11 cellular contexts compared by ENCODE assay signal in the genomic region with DNA sequence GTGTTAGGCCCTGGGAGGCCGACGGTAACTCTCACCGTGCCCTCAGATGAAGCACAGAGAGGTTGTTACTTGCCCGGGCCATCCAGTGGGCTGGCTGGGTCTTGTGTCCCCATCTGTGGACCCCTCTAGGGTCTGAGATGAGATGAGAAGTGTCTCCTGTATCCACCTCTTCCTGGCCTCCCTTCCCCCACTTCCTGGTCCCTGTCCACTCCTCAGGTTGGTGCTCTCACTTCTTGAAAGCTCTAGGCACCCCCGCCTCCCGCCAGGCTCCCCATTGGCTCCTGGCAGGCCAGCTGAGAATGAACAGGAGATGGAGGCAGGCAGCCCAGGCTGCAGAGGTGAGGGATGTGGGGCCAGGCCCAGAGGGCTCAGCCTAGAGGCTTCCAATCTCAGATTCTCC. TPM values are rescaled to one million over a fixed set of nuclear protein-coding genes. Genes with fewer than 3 reads are reported as not detected.
DNase-seq lines count a peak whose midpoint lies in the region; ATAC-seq and TF ChIP-seq lines count a peak whose summit lies in the region.
"Had no signal": no experiment of that assay in that cellular context is flagged by ENCODE, and none has a peak within 500 bp of the region (broad histone marks: within the 10 kb centered on the region; RNA-seq: fewer than 3 reads in every experiment).

No MANE protein-coding gene starts in this region.

- CTCF ChIA-PET in activated naive CD4-positive, alpha-beta T cell treated with anti-CD3 and anti-CD28 coated beads, Interleukin-2, amount 10 ng/mL, durations not matched to agents 7 days and 5 days (lab: Charles Lee) = interaction anchor here (1.0 to 2.2 kb wide), 3 partner anchors 10 to 132 kb away, joined by 3 to 8 read pairs (median 3); no protein-coding TSS in a partner anchor

- H3K4me1 Mint-ChIP-seq in activated naive CD4-positive, alpha-beta T cell treated with anti-CD3 and anti-CD28 coated beads, Interleukin-2, amount 10 ng/mL, durations not matched to agents 7 days and 5 days = peaks cover 22% of the 10 kb centered on the region
- peaks cover 20% of the 10 kb centered on the region for H3K4me1 Mint-ChIP-seq in activated naive CD8-positive, alpha-beta T cell treated with anti-CD3 and anti-CD28 coated beads for 36 hours

- ATAC-seq in left lung (no peak), HG03571 (IDR thresholded peaks at IDR 0.05; ENCODE audit: unreplicated experiment) (no peak)
- no peak for ATAC-seq in activated CD4-positive, CD25-positive, alpha-beta regulatory T cell treated with anti-CD3 and anti-CD28 coated beads, Interleukin-2, amount 50 U/mL, for 24 hours

- no peak for TF ChIP-seq POLR2A in transverse colon (IDR thresholded peaks at IDR 0.05)

- no peaks in the 10 kb centered on the region for H3K9me3 Mint-ChIP-seq in activated naive CD4-positive, alpha-beta T cell treated with anti-CD3 and anti-CD28 coated beads, Interleukin-2, amount 10 ng/mL, durations not matched to agents 7 days and 5 days
- H3K9me3 Mint-ChIP-seq in activated naive CD8-positive, alpha-beta T cell treated with anti-CD3 and anti-CD28 coated beads for 36 hours = no peaks in the 10 kb centered on the region

- H3K27me3 Mint-ChIP-seq in activated naive CD4-positive, alpha-beta T cell treated with anti-CD3 and anti-CD28 coated beads, Interleukin-2, amount 10 ng/mL, durations not matched to agents 7 days and 5 days = no peaks in the 10 kb centered on the region
- no peaks in the 10 kb centered on the region for H3K27me3 Mint-ChIP-seq in activated naive CD8-positive, alpha-beta T cell treated with anti-CD3 and anti-CD28 coated beads for 36 hours

- H3K36me3 ChIP-seq in left lung (peaks cover 0 to 63% of the 10 kb centered on the region in 2 donors), transverse colon (peaks cover 0 to 21% (median 0%) of the 10 kb centered on the region in 4 donors)

- intact Hi-C loops in left lung (cut with DNase I) (no loop called here), transverse colon (cut with DNase I; ENCODE audit: low total_unique reads) (loop anchor here (10.0 kb wide), 1 partner anchor 132 kb away; the partner anchor contains the start of gene EDEM2)

- H3K9me3 ChIP-seq in left lung (no peaks in the 10 kb centered on the region), transverse colon (no peaks in the 10 kb centered on the region)

- peaks cover 27% of the 10 kb centered on the region for H3K36me3 Mint-ChIP-seq in activated naive CD4-positive, alpha-beta T cell treated with anti-CD3 and anti-CD28 coated beads, Interleukin-2, amount 10 ng/mL, durations not matched to agents 7 days and 5 days
- H3K36me3 Mint-ChIP-seq in activated naive CD8-positive, alpha-beta T cell treated with anti-CD3 and anti-CD28 coated beads for 36 hours = peaks cover 29% of the 10 kb centered on the region

- H3K27me3 ChIP-seq in left lung = no peaks in the 10 kb centered on the region
- H3K27me3 ChIP-seq in transverse colon = no peaks in the 10 kb centered on the region

- H3K4me3 Mint-ChIP-seq in activated naive CD4-positive, alpha-beta T cell treated with anti-CD3 and anti-CD28 coated beads, Interleukin-2, amount 10 ng/mL, durations not matched to agents 7 days and 5 days = peak overlapping the region; percentile 99
- H3K4me3 Mint-ChIP-seq in activated naive CD8-positive, alpha-beta T cell treated with anti-CD3 and anti-CD28 coated beads for 36 hours = peak overlapping the region; percentile 96

- TF ChIP-seq CTCF in left lung (IDR thresholded peaks at IDR 0.05) (no peak), transverse colon (IDR thresholded peaks at IDR 0.05) (no peak)

- WGBS in transverse colon (ENCODE audit: low coverage in 1 of 2), 2 donors = 95% methylated on average over 6 of the region's 6 CpGs; no CpG with 5 or more reads in 1 of the 2 donors

- TF ChIP-seq EP300 in transverse colon (IDR thresholded peaks at IDR 0.05; ENCODE audit: low read depth) = no peak

- peak overlapping the region; percentile 65 to 86 for H3K4me3 ChIP-seq in left lung
- H3K4me3 ChIP-seq in transverse colon = peak overlapping the region in 3 of 4 donors; percentile 69 to 90 (median 81)

- peak overlapping the region; percentile 99 for H3K27ac Mint-ChIP-seq in activated naive CD4-positive, alpha-beta T cell treated with anti-CD3 and anti-CD28 coated beads, Interleukin-2, amount 10 ng/mL, durations not matched to agents 7 days and 5 days
- H3K27ac Mint-ChIP-seq in activated naive CD8-positive, alpha-beta T cell treated with anti-CD3 and anti-CD28 coated beads for 36 hours = peak overlapping the region; percentile 94

- peak overlapping the region; percentile 98 to 99 for H3K27ac ChIP-seq in left lung
- peak overlapping the region; percentile 97 to 100 (median 97) for H3K27ac ChIP-seq in transverse colon

- in situ Hi-C loops in transverse colon (cut with MboI; ENCODE audit: low pct_ligation_motif_present in 1 of 4, low pct_unique_long_range_greater_than_20kb in 1 of 4, low sequenced_read_pairs in 3 of 4) = no loop called here

- H3K4me1 ChIP-seq in left lung = peaks cover 12 to 27% of the 10 kb centered on the region in 2 donors
- peaks cover 8 to 19% (median 18%) of the 10 kb centered on the region in 4 donors for H3K4me1 ChIP-seq in transverse colon

- DNase-seq in activated naive CD4-positive, alpha-beta T cell treated with anti-CD3 and anti-CD28 coated beads, Interleukin-2, amount 10 ng/mL, durations not matched to agents 7 days and 5 days = no peak
- DNase-seq in activated naive CD4-positive, alpha-beta T cell treated with Interleukin-2 at 50 U/mL for 16 hours = no peak
- no peak for DNase-seq in activated naive CD8-positive, alpha-beta T cell treated with anti-CD3 and anti-CD28 coated beads for 36 hours
- DNase-seq in left lung (no peak), transverse colon (no peak)
- DNase-seq in effector CD8-positive, alpha-beta T cell (lab: John Stamatoyannopoulos, UW) = no peak
- DNase-seq: DMS79 treated with DMSO at 0.1 percent for 48 hours, GOT3, NCI-H345 had no signal

RNA-seq across cellular contexts. Expression of gene MMP24OS, which starts 1.5 kb away (rescaled TPM):
- 10 to 100 TPM; 27.2 to 27.4 TPM for total RNA-seq in activated naive CD8-positive, alpha-beta T cell treated with anti-CD3 and anti-CD28 coated beads for 36 hours
- total RNA-seq in left lung = 100 to 1,000 TPM in 1 of 2 donors, 10 to 100 TPM in 1; 75.7 to 109 TPM
- total RNA-seq in transverse colon = 10 to 100 TPM; 32.4 to 81.1 (median 47.9) TPM

RNA-seq across cellular contexts. Expression of gene EIF6, which starts 8.2 kb away (rescaled TPM):
- 100 to 1,000 TPM; 172 to 179 TPM for total RNA-seq in activated naive CD8-positive, alpha-beta T cell treated with anti-CD3 and anti-CD28 coated beads for 36 hours
- total RNA-seq in left lung = 100 to 1,000 TPM in 1 of 2 donors, 10 to 100 TPM in 1; 96.9 to 110 TPM
- 100 to 1,000 TPM in 2 of 4 donors, 10 to 100 TPM in 2; 54.9 to 168 (median 100) TPM for total RNA-seq in transverse colon

RNA-seq across cellular contexts. Expression of gene FAM83C, which starts 15.8 kb away (rescaled TPM):
- total RNA-seq in activated naive CD8-positive, alpha-beta T cell treated with anti-CD3 and anti-CD28 coated beads for 36 hours = not detected
- not detected for total RNA-seq in left lung
- under 1 TPM in 1 of 4 donors, not detected in 3; 0.14 TPM for total RNA-seq in transverse colon

RNA-seq across cellular contexts. Expression of gene MMP24, which starts 49.9 kb away (rescaled TPM):
- not detected for total RNA-seq in activated naive CD8-positive, alpha-beta T cell treated with anti-CD3 and anti-CD28 coated beads for 36 hours
- total RNA-seq in left lung = 10 to 100 TPM in 1 of 2 donors, 1 to 10 TPM in 1; 7.3 to 24.9 TPM
- total RNA-seq in transverse colon = 1 to 10 TPM in 1 of 4 donors, under 1 TPM in 3; 0.32 to 4.5 (median 0.61) TPM
